ENCODE assay signal across 17 cellular contexts in genomic region chr2:3305431-3305830, GRCh38.
A peak's percentile ranks its signal among the peaks of the same experiment; 100 is the strongest.
DNase-seq lines count a peak whose midpoint lies in the region; TF ChIP-seq lines count a peak whose summit lies in the region.
"Had no signal": no experiment of that assay in that cellular context is flagged by ENCODE, and none has a peak within 500 bp of the region (broad histone marks: within the 10 kb centered on the region; RNA-seq: fewer than 3 reads in every experiment).

No MANE protein-coding gene starts in this region.

- no peaks in the 10 kb centered on the region for H3K9me3 Mint-ChIP-seq in T-helper 2 cell treated with Interferon-gamma antibody and Interleukin-4, amounts not matched to agents 5 μg/mL and 100 μg/mL, for 36 hours
- peaks cover 0 to 1% (median 0%) of the 10 kb centered on the region in 8 donors for H3K9me3 Mint-ChIP-seq in CD4-positive, alpha-beta memory T cell
- H3K9me3 Mint-ChIP-seq in chondrocyte (ENCODE audit: low read depth) (no peaks in the 10 kb centered on the region), nephron progenitor cell (peaks cover 11% of the 10 kb centered on the region)

- H3K4me1 Mint-ChIP-seq in T-helper 2 cell treated with Interferon-gamma antibody and Interleukin-4, amounts not matched to agents 5 μg/mL and 100 μg/mL, for 36 hours (ENCODE audit: low read depth): peaks cover 5% of the 10 kb centered on the region
- peaks cover 10 to 27% (median 23%) of the 10 kb centered on the region in 4 donors for H3K4me1 Mint-ChIP-seq in CD4-positive, alpha-beta memory T cell
- H3K4me1 Mint-ChIP-seq in chondrocyte (ENCODE audit: low read depth) (peaks cover 15% of the 10 kb centered on the region), nephron progenitor cell (peaks cover 47% of the 10 kb centered on the region)

- DNase-seq in T-helper 2 cell treated with Interferon-gamma antibody and Interleukin-4, amounts not matched to agents 5 μg/mL and 100 μg/mL, for 36 hours (ENCODE audit: low spot score): no peak
- no peak for DNase-seq in T-helper 2 cell
- no peak for DNase-seq in CD4-positive, alpha-beta memory T cell
- peak; percentile 70 for DNase-seq in chondrocyte (ENCODE audit: low spot score)
- no peak for DNase-seq in nephron progenitor cell
- DNase-seq in NCI-H226: no peak
- no peak for DNase-seq in iPS-NIHi11 (ENCODE audit: low spot score)
- no peak for DNase-seq in stimulated activated CD8-positive, alpha-beta memory T cell treated with anti-CD3 and anti-CD28 coated beads, Interleukin-4, amount 100 ng/mL, for 48 hours
- DNase-seq: DND-41, GM23248, KG1, NCI-H1092 treated with DMSO at 0.1 percent for 48 hours, NCI-H2081 treated with DMSO at 0.1 percent for 48 hours, NCI-H2227 treated with DMSO at 0.1 percent for 48 hours, NCI-H524 treated with DMSO at 0.1 percent for 48 hours had no signal

- no peak overlapping the region for H3K4me3 ChIP-seq in CD4-positive, alpha-beta memory T cell (ENCODE audit: low read length in 2 of 2)
- H3K4me3 ChIP-seq: GM23248 had no signal

- peaks cover 6% of the 10 kb centered on the region for H3K36me3 Mint-ChIP-seq in T-helper 2 cell treated with Interferon-gamma antibody and Interleukin-4, amounts not matched to agents 5 μg/mL and 100 μg/mL, for 36 hours (ENCODE audit: low read depth)
- peaks cover 9 to 18% of the 10 kb centered on the region in 2 donors for H3K36me3 Mint-ChIP-seq in CD4-positive, alpha-beta memory T cell
- no peaks in the 10 kb centered on the region for H3K36me3 Mint-ChIP-seq in chondrocyte (ENCODE audit: low read depth)
- peaks cover 35% of the 10 kb centered on the region for H3K36me3 Mint-ChIP-seq in nephron progenitor cell (ENCODE audit: low read depth)

- intact Hi-C loops in CD4-positive, alpha-beta memory T cell (cut with micrococcal nuclease): loop anchor here (10.0 kb wide), 1 partner anchor 461 kb away; no protein-coding TSS in a partner anchor

- H3K9me3 ChIP-seq in CD4-positive, alpha-beta memory T cell (ENCODE audit: control insufficient read depth in 1 of 2, low read length in 2 of 2): no peaks in the 10 kb centered on the region

- H3K27ac ChIP-seq in CD4-positive, alpha-beta memory T cell (ENCODE audit: low read depth, low read length): no peak overlapping the region
- H3K27ac ChIP-seq: 22Rv1, GM23248 had no signal

- no peak for TF ChIP-seq CTCF in chondrocyte (IDR thresholded peaks at IDR 0.05)
- no peak for TF ChIP-seq CTCF in nephron progenitor cell (IDR thresholded peaks at IDR 0.05)

- peak overlapping the region; percentile 21 for H3K27ac Mint-ChIP-seq in T-helper 2 cell treated with Interferon-gamma antibody and Interleukin-4, amounts not matched to agents 5 μg/mL and 100 μg/mL, for 36 hours
- H3K27ac Mint-ChIP-seq in CD4-positive, alpha-beta memory T cell: peak overlapping the region in 5 of 7 donors; percentile 20 to 65 (median 49)
- H3K27ac Mint-ChIP-seq in chondrocyte (ENCODE audit: unreplicated experiment) (peak overlapping the region; percentile 49), nephron progenitor cell (peak overlapping the region; percentile 64)
- H3K27ac Mint-ChIP-seq: B cell had no signal

- POLR2A ChIA-PET in CD4-positive, alpha-beta memory T cell (lab: Charles Lee; ENCODE audit: partially characterized antibody): no interaction called here

- H3K27me3 Mint-ChIP-seq in T-helper 2 cell treated with Interferon-gamma antibody and Interleukin-4, amounts not matched to agents 5 μg/mL and 100 μg/mL, for 36 hours (ENCODE audit: low read depth): no peaks in the 10 kb centered on the region
- no peaks in the 10 kb centered on the region for H3K27me3 Mint-ChIP-seq in CD4-positive, alpha-beta memory T cell
- H3K27me3 Mint-ChIP-seq in chondrocyte (ENCODE audit: low read depth) (no peaks in the 10 kb centered on the region), nephron progenitor cell (ENCODE audit: low read depth, poor library complexity) (peaks cover 8% of the 10 kb centered on the region)
- H3K27me3 Mint-ChIP-seq: B cell had no signal

- CTCF ChIA-PET in CD4-positive, alpha-beta memory T cell (lab: Charles Lee; ENCODE audit: partially characterized antibody): interaction anchor here (1.2 kb wide), 1 partner anchor 118 kb away, joined by 4 read pairs; no protein-coding TSS in a partner anchor

- peaks cover 9% of the 10 kb centered on the region for H3K4me1 ChIP-seq in CD4-positive, alpha-beta memory T cell (ENCODE audit: insufficient read depth, low read length)

- no peaks in the 10 kb centered on the region for H3K27me3 ChIP-seq in CD4-positive, alpha-beta memory T cell (ENCODE audit: insufficient read depth, low read length)

- H3K36me3 ChIP-seq in CD4-positive, alpha-beta memory T cell (ENCODE audit: insufficient read depth, low read length): peaks cover 4% of the 10 kb centered on the region

- no peak overlapping the region for H3K4me3 Mint-ChIP-seq in T-helper 2 cell treated with Interferon-gamma antibody and Interleukin-4, amounts not matched to agents 5 μg/mL and 100 μg/mL, for 36 hours
- peak overlapping the region in 1 of 8 donors; percentile 19 for H3K4me3 Mint-ChIP-seq in CD4-positive, alpha-beta memory T cell
- H3K4me3 Mint-ChIP-seq in chondrocyte (ENCODE audit: unreplicated experiment) (no peak overlapping the region), nephron progenitor cell (no peak overlapping the region)
- H3K4me3 Mint-ChIP-seq: B cell had no signal
